27 cellular contexts compared by ENCODE assay signal in genomic region chr5:96008987-96009647, GRCh38. TPM values are rescaled to one million over a fixed set of nuclear protein-coding genes. Genes with fewer than 3 reads are reported as not detected.
DNase-seq lines count a peak whose midpoint lies in the region; ATAC-seq, FAIRE-seq and TF ChIP-seq lines count a peak whose summit lies in the region.
"Had no signal": no experiment of that assay in that cellular context is flagged by ENCODE, and none has a peak within 500 bp of the region (broad histone marks: within the 10 kb centered on the region; RNA-seq: fewer than 3 reads in every experiment).

No MANE protein-coding gene starts in this region.

- peaks cover 3 to 7% (median 7%) of the 10 kb centered on the region in 3 donors for H3K9me3 Mint-ChIP-seq in T-cell

- intact Hi-C loops in kidney (cut with DNase I), result no loop called here

- H3K36me3 ChIP-seq in HEK293 (ENCODE audit: control insufficient read depth in 2 of 2, insufficient read depth in 1 of 2, low read length in 2 of 2) (no peaks in the 10 kb centered on the region), SK-N-SH (replicated peaks in 1 of 2; ENCODE audit: control insufficient read depth in 1 of 2, insufficient read depth in 2 of 2, low read length in 1 of 2) (no peaks in the 10 kb centered on the region), kidney (ENCODE audit: control insufficient read depth in 1 of 2, insufficient read depth in 2 of 2, low read length in 2 of 2) (no peaks in the 10 kb centered on the region)
- H3K36me3 ChIP-seq: HAP-1 had no signal

- ATAC-seq in T-cell (replicated peaks in 1 of 4), result no peak

- TF ChIP-seq CTCF in HEK293 (tag by site-specific recombination; IDR thresholded peaks at IDR 0.05) (no peak), SK-N-SH (IDR thresholded peaks at IDR 0.05) (no peak), kidney (IDR thresholded peaks at IDR 0.05; ENCODE audit: borderline replicate concordance, extremely low read depth, insufficient read depth) (no peak)

- H3K9me3 ChIP-seq in HEK293 (ENCODE audit: control insufficient read depth, insufficient read depth, low read depth, low read length) (no peaks in the 10 kb centered on the region), SK-N-SH (peaks cover 8% of the 10 kb centered on the region; the same call in 1 of the 2 replicates), kidney (ENCODE audit: control insufficient read depth in 1 of 2, low read length in 2 of 2) (no peaks in the 10 kb centered on the region)
- H3K9me3 ChIP-seq: HAP-1 had no signal

- FAIRE-seq in kidney (lab: Jason Lieb, UNC), result no peak
- FAIRE-seq: GM18507 had no signal

- H3K4me1 ChIP-seq in HEK293 (ENCODE audit: control insufficient read depth, insufficient read depth, low read length) (no peaks in the 10 kb centered on the region), SK-N-SH (ENCODE audit: control insufficient read depth in 1 of 2, insufficient read depth in 2 of 2, low read depth in 1 of 2, low read length in 1 of 2) (no peaks in the 10 kb centered on the region), kidney (ENCODE audit: control insufficient read depth in 1 of 2, insufficient read depth in 1 of 2, low read depth in 1 of 2, low read length in 2 of 2) (no peaks in the 10 kb centered on the region)
- H3K4me1 ChIP-seq: HAP-1 had no signal

- H3K9me2 ChIP-seq in SK-N-SH, result no peaks in the 10 kb centered on the region

- no peaks in the 10 kb centered on the region for H3K36me3 Mint-ChIP-seq in T-cell
- H3K36me3 Mint-ChIP-seq: IgD-negative memory B cell had no signal

- TF ChIP-seq EP300 in SK-N-SH (IDR thresholded peaks at IDR 0.05; ENCODE audit: borderline replicate concordance in 1 of 2, low read depth in 1 of 2, low read length in 1 of 2), result no peak

- H3K9ac ChIP-seq in SK-N-SH (no peak overlapping the region), kidney (ENCODE audit: low read length in 2 of 2) (no peak overlapping the region)

- POLR2A ChIA-PET in HEK293 (lab: Yijun Ruan, JAX) (no interaction called here), SK-N-SH (lab: Yijun Ruan, JAX) (no interaction called here), T-cell (lab: Charles Lee) (no interaction called here)

- no peaks in the 10 kb centered on the region for H3K4me1 Mint-ChIP-seq in T-cell
- H3K4me1 Mint-ChIP-seq: B cell, IgD-negative memory B cell had no signal

- no peak for TF ChIP-seq RAD21 in SK-N-SH (IDR thresholded peaks at IDR 0.05; ENCODE audit: low read length)

- H3K27me3 Mint-ChIP-seq in T-cell, result peaks cover 0 to 2% of the 10 kb centered on the region in 2 donors
- H3K27me3 Mint-ChIP-seq: B cell, IgD-negative memory B cell had no signal

- CTCF ChIA-PET in HEK293 (lab: Yijun Ruan, JAX), result no interaction called here
- CTCF ChIA-PET in SK-N-SH (lab: Yijun Ruan, JAX), result interaction anchor here (0.7 to 1.0 kb wide), 2 partner anchors 14 to 145 kb away, joined by 3 read pairs; no protein-coding TSS in a partner anchor
- CTCF ChIA-PET in T-cell (lab: Charles Lee), result no interaction called here

- H3K4me2 ChIP-seq in SK-N-SH, result no peak overlapping the region
- H3K4me2 ChIP-seq: PC-9 had no signal

- H3F3A ChIP-seq in SK-N-SH (replicated peaks; ENCODE audit: insufficient read depth), result peaks cover 12% of the 10 kb centered on the region

- no peak overlapping the region for H3K27ac Mint-ChIP-seq in T-cell
- H3K27ac Mint-ChIP-seq: B cell; T-helper 1 cell treated with Interleukin-12 subunit alpha and Interleukin-12 subunit beta and Interleukin-4 antibody, amounts not matched to agents 30 μg/mL and 1 μg/mL, for 36 hours had no signal

- H2AFZ ChIP-seq in SK-N-SH (ENCODE audit: low read depth), result no peak overlapping the region
- H2AFZ ChIP-seq: PC-9 had no signal

- no peak overlapping the region for H3K27ac ChIP-seq in HEK293 (ENCODE audit: extremely low read depth, low read depth, low read length)
- no peak overlapping the region; a peak in 1 of 4 replicates for H3K27ac ChIP-seq in SK-N-SH (ENCODE audit: low read depth in 2 of 2, low read length in 1 of 2)
- H3K27ac ChIP-seq in kidney (ENCODE audit: low read depth in 2 of 2, low read length in 2 of 2), result no peak overlapping the region
- H3K27ac ChIP-seq: HL-60, PC-9 had no signal

- H3K4me3 ChIP-seq in HEK293 (ENCODE audit: low read depth, low read length), result no peak overlapping the region
- H3K4me3 ChIP-seq in SK-N-SH (ENCODE audit: low read depth in 2 of 2, low read length in 1 of 2), result no peak overlapping the region
- H3K4me3 ChIP-seq in kidney (ENCODE audit: low read length in 2 of 2), result no peak overlapping the region
- H3K4me3 ChIP-seq: HAP-1, PC-9 had no signal

- no peaks in the 10 kb centered on the region for H3K27me3 ChIP-seq in SK-N-SH (ENCODE audit: insufficient read depth)

- WGBS in SK-N-SH (ENCODE audit: low lambda C conversion rate), result 74% methylated on average over 3 of the region's 3 CpGs

- H3K79me2 ChIP-seq in SK-N-SH (ENCODE audit: insufficient read depth), result no peaks in the 10 kb centered on the region

- no peaks in the 10 kb centered on the region for H4K20me1 ChIP-seq in SK-N-SH (ENCODE audit: insufficient read depth)

- peak; percentile 85 for DNase-seq in EH (ENCODE audit: low read depth)
- no peak for DNase-seq in SK-N-SH
- DNase-seq in kidney tubule cell (ENCODE audit: low spot score), result peak; percentile 28
- no peak for DNase-seq in kidney
- DNase-seq in NCI-H2081 (lab: John Stamatoyannopoulos, UW), result no peak
- no peak for DNase-seq in T-cell
- DNase-seq: Calu3, DMS79 treated with DMSO at 0.1 percent for 48 hours, GOT3, NCI-H1092 treated with DMSO at 0.1 percent for 48 hours, NCI-H1436, NCI-H187 treated with DMSO at 0.1 percent for 48 hours, NCI-H2107, NCI-H446 treated with DMSO at 0.1 percent for 48 hours, NCI-H526, NCI-H82, PC-9, Right ventricle myocardium superior, RPMI8226, T-helper 9 cell had no signal

- no peak overlapping the region for H3K4me3 Mint-ChIP-seq in T-cell
- H3K4me3 Mint-ChIP-seq: B cell; IgD-negative memory B cell; T-helper 1 cell treated with Interleukin-12 subunit alpha and Interleukin-12 subunit beta and Interleukin-4 antibody, amounts not matched to agents 30 μg/mL and 1 μg/mL, for 36 hours had no signal

TF ChIP-seq in HEK293, 187 proteins besides CTCF, POLR2A, EP300 and RAD21:
- peak; percentile 65 for TF ChIP-seq ZNF146 (tag by site-specific recombination; IDR thresholded peaks at IDR 0.05)
- TF ChIP-seq ZNF645 (tag by site-specific recombination; IDR thresholded peaks at IDR 0.05), result no peak

TF ChIP-seq in SK-N-SH, 30 proteins besides CTCF, POLR2A, EP300 and RAD21:
- TF ChIP-seq SIN3A (IDR thresholded peaks at IDR 0.05; ENCODE audit: borderline replicate concordance, low read depth, low read length) (no peak), ZBTB33 (IDR thresholded peaks at IDR 0.05; ENCODE audit: borderline replicate concordance, low read depth) (no peak), RCOR1 (IDR thresholded peaks at IDR 0.05; ENCODE audit: low read length) (no peak), PBX3 (IDR thresholded peaks at IDR 0.05) (peak; percentile 33; the same call in 1 of the 2 replicates), IRF3 (IDR thresholded peaks at IDR 0.05; ENCODE audit: low read depth, low read length) (no peak), TCF12 (IDR thresholded peaks at IDR 0.05) (peak; percentile 30; the same call in 1 of the 2 replicates)

RNA-seq across cellular contexts. Expression of gene ELL2, which starts 47.5 kb away (rescaled TPM):
- polyA plus RNA-seq in SK-N-SH (2012; rRNA removed) (18.4 and 27.4 TPM in 2 replicates), kidney (ENCODE audit: insufficient read depth, low read depth, low replicate concordance) (10.1 TPM)
- polyA plus RNA-seq in SK-N-SH (2012; cell fraction: cytosol; rRNA removed), result 22.3 and 24.9 TPM in 2 replicates
- polyA plus RNA-seq in SK-N-SH (2012; cell fraction: nucleus; rRNA removed), result 25.1 and 49.5 TPM in 2 replicates
- total RNA-seq in kidney (37.2 TPM), T-cell (10 to 100 TPM; 10.3 to 57.8 (median 11.3) TPM)

Comparison
In these comparisons a context has a peak if more than half of its experiments do, and no peak if none do; other contexts are left out.
1. DNase-seq: peak in EH (single experiment) and kidney tubule cell (single experiment); none in SK-N-SH (single experiment), kidney (single experiment), NCI-H2081 (0 of 2) and T-cell (0 of 34).